Comparison of ENCODE assay signal across 9 cellular contexts in the genomic region with DNA sequence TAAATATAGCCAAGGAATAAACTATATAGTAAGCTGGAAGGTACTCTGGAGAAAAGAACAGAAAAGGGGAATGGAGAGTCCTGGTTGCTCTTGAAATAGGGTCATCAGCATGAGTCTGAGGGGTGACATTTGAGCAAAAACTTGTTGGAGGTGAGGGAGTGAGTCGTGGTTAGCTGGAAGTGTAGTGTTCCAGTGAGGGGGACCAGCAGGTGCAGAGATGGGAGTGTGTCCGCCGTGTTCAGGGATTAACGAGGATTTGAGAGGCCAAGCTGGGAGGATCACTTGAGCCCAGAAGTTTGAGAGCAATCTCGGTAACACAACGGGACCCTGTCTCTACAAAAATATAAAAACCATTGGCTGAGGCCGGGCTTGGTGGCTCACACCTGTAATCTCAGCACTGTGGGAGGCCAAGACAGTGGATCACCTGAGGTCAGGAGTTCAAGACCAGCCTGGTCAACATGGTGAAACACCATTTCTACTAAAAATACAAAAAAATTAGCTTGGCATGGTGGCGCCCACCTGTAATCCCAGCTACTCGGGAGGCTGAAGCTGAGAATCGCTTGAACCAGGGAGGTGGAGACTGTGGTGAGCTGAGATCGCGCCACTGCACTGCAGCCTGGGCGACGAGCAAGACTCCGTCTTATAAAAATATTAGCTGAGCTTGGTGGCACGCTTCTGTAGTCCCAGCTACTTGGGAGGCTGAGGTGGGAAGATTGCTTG. TPM values are rescaled to one million over a fixed set of nuclear protein-coding genes. Genes with fewer than 3 reads are reported as not detected.
DNase-seq lines count a peak whose midpoint lies in the region; ATAC-seq, FAIRE-seq and TF ChIP-seq lines count a peak whose summit lies in the region.
"Had no signal": no experiment of that assay in that cellular context is flagged by ENCODE, and none has a peak within 500 bp of the region (broad histone marks: within the 10 kb centered on the region; RNA-seq: fewer than 3 reads in every experiment).

No MANE protein-coding gene starts in this region.

- no peaks in the 10 kb centered on the region for H3K27me3 ChIP-seq in suprapubic skin

- H3K27ac ChIP-seq in kidney (ENCODE audit: low read depth in 2 of 2, low read length in 2 of 2) (peak overlapping the region in 1 of 2 donors; percentile 5), suprapubic skin (no peak overlapping the region)

- H3K9ac ChIP-seq in kidney (ENCODE audit: low read length in 2 of 2), result peak overlapping the region; percentile 65 to 97

- no peaks in the 10 kb centered on the region for H3K27me3 Mint-ChIP-seq in activated CD4-positive, alpha-beta T cell treated with anti-CD3 and anti-CD28 coated beads, Interleukin-2, amount 10 ng/mL, durations not matched to agents 24 days and 14 days
- no peaks in the 10 kb centered on the region for H3K27me3 Mint-ChIP-seq in activated naive CD8-positive, alpha-beta T cell

- H3K4me3 ChIP-seq in kidney (ENCODE audit: low read length in 2 of 2) (peak overlapping the region; percentile 87 to 96), suprapubic skin (peak overlapping the region; percentile 86)

- peaks cover 0 to 18% of the 10 kb centered on the region in 2 donors for H3K4me1 ChIP-seq in kidney (ENCODE audit: control insufficient read depth in 1 of 2, insufficient read depth in 1 of 2, low read depth in 1 of 2, low read length in 2 of 2)
- H3K4me1 ChIP-seq in suprapubic skin, result peaks cover 42% of the 10 kb centered on the region

- H3K27ac Mint-ChIP-seq in activated CD4-positive, alpha-beta T cell treated with anti-CD3 and anti-CD28 coated beads, Interleukin-2, amount 10 ng/mL, durations not matched to agents 24 days and 14 days, result peak overlapping the region; percentile 96
- H3K27ac Mint-ChIP-seq in activated naive CD8-positive, alpha-beta T cell, result peak overlapping the region; percentile 99

- peaks cover 36% of the 10 kb centered on the region for H3K4me1 Mint-ChIP-seq in activated CD4-positive, alpha-beta T cell treated with anti-CD3 and anti-CD28 coated beads, Interleukin-2, amount 10 ng/mL, durations not matched to agents 24 days and 14 days
- peaks cover 55% of the 10 kb centered on the region for H3K4me1 Mint-ChIP-seq in activated naive CD8-positive, alpha-beta T cell (ENCODE audit: low read depth)

- 86% methylated on average over 16 of the region's 16 CpGs for WGBS in suprapubic skin

- FAIRE-seq in kidney (lab: Jason Lieb, UNC), result no peak

- TF ChIP-seq EP300 in suprapubic skin (IDR thresholded peaks at IDR 0.05), result no peak

- peaks cover 45% of the 10 kb centered on the region for H3K36me3 Mint-ChIP-seq in activated CD4-positive, alpha-beta T cell treated with anti-CD3 and anti-CD28 coated beads, Interleukin-2, amount 10 ng/mL, durations not matched to agents 24 days and 14 days (ENCODE audit: low read depth)
- peaks cover 10% of the 10 kb centered on the region for H3K36me3 Mint-ChIP-seq in activated naive CD8-positive, alpha-beta T cell

- no peak for TF ChIP-seq POLR2A in suprapubic skin (IDR thresholded peaks at IDR 0.05)

- no peak for DNase-seq in activated CD4-positive, alpha-beta T cell treated with anti-CD3 and anti-CD28 coated beads, Interleukin-2, amount 10 ng/mL, durations not matched to agents 24 days and 14 days
- DNase-seq in activated CD4-positive, alpha-beta T cell treated with anti-CD3 and anti-CD28 coated beads, Interleukin-2, amount 50 U/mL, for 4 hours, result no peak
- DNase-seq in kidney (no peak), suprapubic skin (ENCODE audit: low spot score in 2 of 2) (no peak), NCI-H69 (lab: John Stamatoyannopoulos, UW) (no peak)
- DNase-seq: COR-L47 had no signal

- H3K9me3 ChIP-seq in kidney (ENCODE audit: control insufficient read depth in 1 of 2, low read length in 2 of 2) (no peaks in the 10 kb centered on the region), suprapubic skin (no peaks in the 10 kb centered on the region)

- TF ChIP-seq CTCF in kidney (IDR thresholded peaks at IDR 0.05; ENCODE audit: borderline replicate concordance, extremely low read depth, insufficient read depth) (no peak), suprapubic skin (IDR thresholded peaks at IDR 0.05) (no peak)

- intact Hi-C loops in activated CD4-positive, alpha-beta T cell treated with anti-CD3 and anti-CD28 coated beads, Interleukin-2, amount 10 ng/mL, durations not matched to agents 24 days and 14 days (cut with micrococcal nuclease), result loop anchor here (2.0 to 5.0 kb wide), 3 partner anchors 104 to 386 kb away; a partner anchor contains a TSS
- intact Hi-C loops in kidney (cut with DNase I), result no loop called here

- peak overlapping the region; percentile 98 for H3K4me3 Mint-ChIP-seq in activated CD4-positive, alpha-beta T cell treated with anti-CD3 and anti-CD28 coated beads, Interleukin-2, amount 10 ng/mL, durations not matched to agents 24 days and 14 days
- peak overlapping the region; percentile 97 for H3K4me3 Mint-ChIP-seq in activated naive CD8-positive, alpha-beta T cell

- ATAC-seq in HG03175 (IDR thresholded peaks at IDR 0.05; ENCODE audit: unreplicated experiment) (no peak), GM19395 (IDR thresholded peaks at IDR 0.05; ENCODE audit: unreplicated experiment) (no peak)

- H3K9me3 Mint-ChIP-seq in activated CD4-positive, alpha-beta T cell treated with anti-CD3 and anti-CD28 coated beads, Interleukin-2, amount 10 ng/mL, durations not matched to agents 24 days and 14 days, result no peaks in the 10 kb centered on the region
- no peaks in the 10 kb centered on the region for H3K9me3 Mint-ChIP-seq in activated naive CD8-positive, alpha-beta T cell (ENCODE audit: low read depth)

- H3K36me3 ChIP-seq in kidney (ENCODE audit: control insufficient read depth in 1 of 2, insufficient read depth in 2 of 2, low read length in 2 of 2) (peaks cover 0 to 6% of the 10 kb centered on the region in 2 donors), suprapubic skin (peaks cover 4% of the 10 kb centered on the region)

RNA-seq across cellular contexts. Expression of a gene that starts 1.1 kb away (rescaled TPM):
- 186 and 187 TPM in 2 replicates for total RNA-seq in activated CD4-positive, alpha-beta T cell treated with anti-CD3 and anti-CD28 coated beads, Interleukin-2, amount 10 ng/mL, durations not matched to agents 24 days and 14 days
- total RNA-seq in kidney, result 123 TPM
- 106 TPM for polyA plus RNA-seq in kidney (ENCODE audit: insufficient read depth, low read depth, low replicate concordance)
- total RNA-seq in suprapubic skin, result 100 to 1,000 TPM in 1 of 4 donors, 10 to 100 TPM in 3; 59.4 to 135 (median 75.4) TPM

RNA-seq across cellular contexts. Expression of a gene that starts 10.8 kb away (rescaled TPM):
- total RNA-seq in activated CD4-positive, alpha-beta T cell treated with anti-CD3 and anti-CD28 coated beads, Interleukin-2, amount 10 ng/mL, durations not matched to agents 24 days and 14 days, result 2,597 and 2,671 TPM in 2 replicates
- total RNA-seq in kidney (1,461 TPM), suprapubic skin (1,000 to 10,000 TPM; 1,096 to 2,035 (median 1,787) TPM)
- polyA plus RNA-seq in kidney (ENCODE audit: insufficient read depth, low read depth, low replicate concordance), result 1,965 TPM

RNA-seq across cellular contexts. Expression of a gene that starts 34.1 kb away (rescaled TPM):
- total RNA-seq in activated CD4-positive, alpha-beta T cell treated with anti-CD3 and anti-CD28 coated beads, Interleukin-2, amount 10 ng/mL, durations not matched to agents 24 days and 14 days, result 42.0 and 46.1 TPM in 2 replicates
- total RNA-seq in kidney (29.7 TPM), suprapubic skin (10 to 100 TPM in 1 of 4 donors, 1 to 10 TPM in 3; 6.4 to 29.9 (median 7.7) TPM)
- polyA plus RNA-seq in kidney (ENCODE audit: insufficient read depth, low read depth, low replicate concordance), result 8.5 TPM

RNA-seq across cellular contexts. Expression of a gene that starts 34.1 kb away (rescaled TPM):
- 141 and 143 TPM in 2 replicates for total RNA-seq in activated CD4-positive, alpha-beta T cell treated with anti-CD3 and anti-CD28 coated beads, Interleukin-2, amount 10 ng/mL, durations not matched to agents 24 days and 14 days
- total RNA-seq in kidney (52.4 TPM), suprapubic skin (10 to 100 TPM; 44.9 to 57.9 (median 50.6) TPM)
- 74.4 TPM for polyA plus RNA-seq in kidney (ENCODE audit: insufficient read depth, low read depth, low replicate concordance)

RNA-seq across cellular contexts. Expression of a gene that starts 39.9 kb away (rescaled TPM):
- 35.7 and 39.9 TPM in 2 replicates for total RNA-seq in activated CD4-positive, alpha-beta T cell treated with anti-CD3 and anti-CD28 coated beads, Interleukin-2, amount 10 ng/mL, durations not matched to agents 24 days and 14 days
- total RNA-seq in kidney (132 TPM), suprapubic skin (100 to 1,000 TPM; 426 to 850 (median 540) TPM)
- polyA plus RNA-seq in kidney (ENCODE audit: insufficient read depth, low read depth, low replicate concordance), result 87.9 TPM
